In the genomic region with DNA sequence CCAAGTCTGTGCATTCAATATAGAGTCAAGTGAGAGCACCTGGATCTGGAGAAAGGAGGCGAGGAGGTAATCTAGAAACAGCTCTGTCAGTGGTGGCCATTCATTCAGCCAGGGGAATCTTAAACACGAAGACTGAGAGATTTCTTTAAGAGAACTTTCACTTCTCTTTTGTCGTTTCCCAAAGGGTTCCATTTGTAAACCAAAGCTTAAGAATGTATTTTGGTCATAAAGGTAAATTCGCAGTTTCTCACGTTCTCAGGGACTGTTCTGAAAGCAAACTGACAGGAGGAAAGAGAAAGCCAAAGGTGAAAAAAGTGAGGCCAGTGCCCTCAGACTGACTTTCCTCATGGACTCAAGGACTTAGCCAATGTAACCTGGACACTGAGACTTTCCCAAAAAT, we compare ENCODE assay signal across 13 cellular contexts.
DNase-seq lines count a peak whose midpoint lies in the region; ATAC-seq and TF ChIP-seq lines count a peak whose summit lies in the region.
"Had no signal": no experiment of that assay in that cellular context is flagged by ENCODE, and none has a peak within 500 bp of the region (broad histone marks: within the 10 kb centered on the region; RNA-seq: fewer than 3 reads in every experiment).

No MANE protein-coding gene starts in this region.

- peaks cover 4% of the 10 kb centered on the region for H3K4me1 Mint-ChIP-seq in activated naive CD8-positive, alpha-beta T cell treated with anti-CD3 and anti-CD28 coated beads, Interleukin-2, amount 50 U/mL, for 24 hours
- H3K4me1 Mint-ChIP-seq in HFFc6 (ENCODE audit: low read depth), result no peaks in the 10 kb centered on the region

- peak; percentile 72 for ATAC-seq in GM18520 (IDR thresholded peaks at IDR 0.05; ENCODE audit: unreplicated experiment)
- peak; percentile 86 for ATAC-seq in GM21526 (IDR thresholded peaks at IDR 0.05; ENCODE audit: low FRiP score, unreplicated experiment)
- peak; percentile 79 for ATAC-seq in HG03095 (IDR thresholded peaks at IDR 0.05; ENCODE audit: unreplicated experiment)
- no peak for ATAC-seq in activated naive CD8-positive, alpha-beta T cell treated with anti-CD3 and anti-CD28 coated beads, Interleukin-2, amount 50 U/mL, for 24 hours
- ATAC-seq: T-cell had no signal

- peak overlapping the region; percentile 55 for H3K27ac ChIP-seq in WERI-Rb-1
- H3K27ac ChIP-seq: ascending aorta, KMS-11, skin epidermis had no signal

- no peaks in the 10 kb centered on the region for H3K36me3 ChIP-seq in WERI-Rb-1
- H3K36me3 ChIP-seq: ascending aorta had no signal

- H3K9me3 Mint-ChIP-seq in activated naive CD8-positive, alpha-beta T cell treated with anti-CD3 and anti-CD28 coated beads, Interleukin-2, amount 50 U/mL, for 24 hours, result no peaks in the 10 kb centered on the region
- peaks cover 14% of the 10 kb centered on the region; the same call in 1 of the 2 replicates for H3K9me3 Mint-ChIP-seq in HFFc6

- TF ChIP-seq CTCF in WERI-Rb-1 (IDR thresholded peaks at IDR 0.05; ENCODE audit: low read depth, low read length), result no peak
- TF ChIP-seq CTCF in HFFc6 (IDR thresholded peaks at IDR 0.05), result no peak

- no peak for DNase-seq in WERI-Rb-1
- DNase-seq in hypothalamus (lab: John Stamatoyannopoulos, UW), result no peak
- DNase-seq in activated naive CD8-positive, alpha-beta T cell treated with anti-CD3 and anti-CD28 coated beads, Interleukin-2, amount 50 U/mL, for 24 hours, result no peak
- DNase-seq in HFFc6, result no peak
- no peak for DNase-seq in Kasumi-1 (lab: John Stamatoyannopoulos, UW)
- DNase-seq: NCI-H510A, T-cell had no signal

- no peak overlapping the region for H3K27ac Mint-ChIP-seq in activated naive CD8-positive, alpha-beta T cell treated with anti-CD3 and anti-CD28 coated beads, Interleukin-2, amount 50 U/mL, for 24 hours
- H3K27ac Mint-ChIP-seq in HFFc6, result no peak overlapping the region
- H3K27ac Mint-ChIP-seq: T-cell had no signal

- H3K27me3 ChIP-seq in WERI-Rb-1 (ENCODE audit: insufficient read depth, low read depth, severe bottlenecking), result no peaks in the 10 kb centered on the region
- H3K27me3 ChIP-seq: ascending aorta had no signal

- no peaks in the 10 kb centered on the region for H3K27me3 Mint-ChIP-seq in activated naive CD8-positive, alpha-beta T cell treated with anti-CD3 and anti-CD28 coated beads, Interleukin-2, amount 50 U/mL, for 24 hours
- H3K27me3 Mint-ChIP-seq in HFFc6 (ENCODE audit: insufficient read depth), result no peaks in the 10 kb centered on the region
- H3K27me3 Mint-ChIP-seq: T-cell had no signal

- no peaks in the 10 kb centered on the region for H3K9me3 ChIP-seq in WERI-Rb-1 (ENCODE audit: severe bottlenecking)
- H3K9me3 ChIP-seq: ascending aorta had no signal

- H3K4me3 Mint-ChIP-seq in activated naive CD8-positive, alpha-beta T cell treated with anti-CD3 and anti-CD28 coated beads, Interleukin-2, amount 50 U/mL, for 24 hours, result no peak overlapping the region
- H3K4me3 Mint-ChIP-seq in HFFc6, result no peak overlapping the region
- H3K4me3 Mint-ChIP-seq: T-cell had no signal

- H3K4me3 ChIP-seq in WERI-Rb-1 (ENCODE audit: low read depth, low read length), result no peak overlapping the region
- H3K4me3 ChIP-seq: ascending aorta, skin epidermis had no signal

- H3K36me3 Mint-ChIP-seq in activated naive CD8-positive, alpha-beta T cell treated with anti-CD3 and anti-CD28 coated beads, Interleukin-2, amount 50 U/mL, for 24 hours (ENCODE audit: low read depth), result no peaks in the 10 kb centered on the region
- H3K36me3 Mint-ChIP-seq in HFFc6 (ENCODE audit: low read depth), result no peaks in the 10 kb centered on the region
- H3K36me3 Mint-ChIP-seq: T-cell had no signal
